ENCODE assay signal across 22 cellular contexts in the genomic region with DNA sequence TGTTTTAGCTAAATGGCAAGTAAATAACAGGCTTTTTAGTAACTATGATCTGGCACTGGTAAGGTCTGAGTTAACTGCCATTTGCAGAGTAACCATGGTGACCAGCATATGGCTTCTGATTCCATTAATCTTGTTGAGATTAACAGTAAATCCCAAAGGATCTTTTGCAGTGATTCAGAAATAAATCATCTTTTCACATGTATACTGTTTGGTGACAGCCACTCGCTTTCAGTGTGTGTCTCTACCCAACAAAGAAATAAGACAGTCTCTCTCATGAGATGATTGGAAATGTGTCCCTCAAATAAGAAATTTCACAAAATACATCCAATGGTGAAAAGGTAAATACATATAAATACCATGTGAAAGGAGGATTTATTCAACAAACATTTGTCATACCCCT.
DNase-seq lines count a peak whose midpoint lies in the region; TF ChIP-seq lines count a peak whose summit lies in the region.
"Had no signal": no experiment of that assay in that cellular context is flagged by ENCODE, and none has a peak within 500 bp of the region (broad histone marks: within the 10 kb centered on the region; RNA-seq: fewer than 3 reads in every experiment).

No MANE protein-coding gene starts in this region.

- peak overlapping the region; percentile 67 for H3K27ac Mint-ChIP-seq in glutamatergic neuron (ENCODE audit: unreplicated experiment)
- H3K27ac Mint-ChIP-seq in activated naive CD8-positive, alpha-beta T cell treated with anti-CD3 and anti-CD28 coated beads for 36 hours = no peak overlapping the region
- H3K27ac Mint-ChIP-seq: CD8-positive, alpha-beta memory T cell; IgD-negative memory B cell had no signal

- peaks cover 36% of the 10 kb centered on the region for H3K4me1 ChIP-seq in BE2C
- H3K4me1 ChIP-seq in effector memory CD4-positive, alpha-beta T cell (ENCODE audit: control insufficient read depth, insufficient read depth, low read length, poor library complexity, severe bottlenecking) = no peaks in the 10 kb centered on the region
- H3K4me1 ChIP-seq: SJSA1 had no signal

- H3K9me3 Mint-ChIP-seq in glutamatergic neuron (ENCODE audit: unreplicated experiment) = no peaks in the 10 kb centered on the region
- H3K9me3 Mint-ChIP-seq in activated naive CD8-positive, alpha-beta T cell treated with anti-CD3 and anti-CD28 coated beads for 36 hours = no peaks in the 10 kb centered on the region
- H3K9me3 Mint-ChIP-seq: IgD-negative memory B cell had no signal

- no peak for TF ChIP-seq CTCF in BE2C (IDR thresholded peaks at IDR 0.05; ENCODE audit: low read depth, low read length)
- TF ChIP-seq CTCF in glutamatergic neuron (IDR thresholded peaks at IDR 0.05; ENCODE audit: partially characterized antibody, unreplicated experiment) = no peak

- H3K27ac ChIP-seq in effector memory CD4-positive, alpha-beta T cell (ENCODE audit: insufficient read depth, low read length, poor library complexity, severe bottlenecking) = no peak overlapping the region
- H3K27ac ChIP-seq: 22Rv1, C4-2B, SJSA1 had no signal

- H3K9me3 ChIP-seq in BE2C = no peaks in the 10 kb centered on the region
- H3K9me3 ChIP-seq in effector memory CD4-positive, alpha-beta T cell (ENCODE audit: control insufficient read depth, low read length) = no peaks in the 10 kb centered on the region
- H3K9me3 ChIP-seq: SJSA1 had no signal

- H3K27me3 Mint-ChIP-seq in glutamatergic neuron (ENCODE audit: unreplicated experiment) = no peaks in the 10 kb centered on the region
- no peaks in the 10 kb centered on the region for H3K27me3 Mint-ChIP-seq in activated naive CD8-positive, alpha-beta T cell treated with anti-CD3 and anti-CD28 coated beads for 36 hours
- H3K27me3 Mint-ChIP-seq: CD8-positive, alpha-beta memory T cell; IgD-negative memory B cell had no signal

- DNase-seq in DMS 273 (lab: John Stamatoyannopoulos, UW; ENCODE audit: unreplicated experiment) (peak; percentile 42), DMS 273 treated with DMSO at 0.1 percent for 48 hours (lab: John Stamatoyannopoulos, UW) (no peak), BE2C (peak; percentile 36), NCI-H524 treated with DMSO at 0.1 percent for 48 hours (lab: John Stamatoyannopoulos, UW) (peak; percentile 62), glutamatergic neuron (no peak), OCI-M2 (lab: John Stamatoyannopoulos, UW; ENCODE audit: unreplicated experiment) (no peak)
- DNase-seq in activated naive CD8-positive, alpha-beta T cell treated with anti-CD3 and anti-CD28 coated beads for 36 hours = no peak
- no peak for DNase-seq in effector memory CD4-positive, alpha-beta T cell
- DNase-seq: Calu3; CD8-positive, alpha-beta memory T cell; DMS79; Karpas-422; MV-4-11; NCI-H187; NCI-H226; NCI-H526 treated with DMSO at 0.1 percent for 48 hours; OCI-M1; T-helper 1 cell had no signal

- peak overlapping the region; percentile 7 for H3K4me3 Mint-ChIP-seq in glutamatergic neuron (ENCODE audit: unreplicated experiment)
- H3K4me3 Mint-ChIP-seq in activated naive CD8-positive, alpha-beta T cell treated with anti-CD3 and anti-CD28 coated beads for 36 hours = no peak overlapping the region
- H3K4me3 Mint-ChIP-seq: CD8-positive, alpha-beta memory T cell; IgD-negative memory B cell had no signal

- peaks cover 6% of the 10 kb centered on the region for H3K4me1 Mint-ChIP-seq in glutamatergic neuron (ENCODE audit: low read depth, unreplicated experiment)
- no peaks in the 10 kb centered on the region for H3K4me1 Mint-ChIP-seq in activated naive CD8-positive, alpha-beta T cell treated with anti-CD3 and anti-CD28 coated beads for 36 hours
- H3K4me1 Mint-ChIP-seq: CD8-positive, alpha-beta memory T cell; IgD-negative memory B cell had no signal

- H3K27me3 ChIP-seq in BE2C = no peaks in the 10 kb centered on the region
- H3K27me3 ChIP-seq in effector memory CD4-positive, alpha-beta T cell (replicated peaks; ENCODE audit: control insufficient read depth, insufficient read depth, low read length, poor library complexity, severe bottlenecking) = no peaks in the 10 kb centered on the region

- H3K36me3 Mint-ChIP-seq in glutamatergic neuron (ENCODE audit: unreplicated experiment) = no peaks in the 10 kb centered on the region
- H3K36me3 Mint-ChIP-seq in activated naive CD8-positive, alpha-beta T cell treated with anti-CD3 and anti-CD28 coated beads for 36 hours = no peaks in the 10 kb centered on the region
- H3K36me3 Mint-ChIP-seq: CD8-positive, alpha-beta memory T cell; IgD-negative memory B cell had no signal

- peak overlapping the region; percentile 1; the same call in 1 of the 2 replicates for H3K4me3 ChIP-seq in BE2C (ENCODE audit: low read depth, low read length)
- no peak overlapping the region for H3K4me3 ChIP-seq in effector memory CD4-positive, alpha-beta T cell (ENCODE audit: insufficient read depth, low read depth, low read length, poor library complexity, severe bottlenecking)
- H3K4me3 ChIP-seq: SJSA1 had no signal

- H3K36me3 ChIP-seq in BE2C = 0 out of 2 replicates have a peak, but pooled peaks cover 4% of the 10 kb centered on the region
- H3K36me3 ChIP-seq in effector memory CD4-positive, alpha-beta T cell (ENCODE audit: control insufficient read depth, insufficient read depth, low read length) = no peaks in the 10 kb centered on the region
- H3K36me3 ChIP-seq: SJSA1 had no signal

Comparison
In these comparisons a context has a peak if more than half of its experiments do, and no peak if none do; other contexts are left out.
1. DNase-seq: peak in DMS 273 (single experiment), BE2C (single experiment) and NCI-H524 treated with DMSO at 0.1 percent for 48 hours (single experiment); none in DMS 273 treated with DMSO at 0.1 percent for 48 hours (single experiment), glutamatergic neuron (single experiment), activated naive CD8-positive, alpha-beta T cell treated with anti-CD3 and anti-CD28 coated beads for 36 hours (single experiment), effector memory CD4-positive, alpha-beta T cell (0 of 3) and OCI-M2 (single experiment).